Comparison of ENCODE assay signal across 7 cellular contexts in the genomic region with DNA sequence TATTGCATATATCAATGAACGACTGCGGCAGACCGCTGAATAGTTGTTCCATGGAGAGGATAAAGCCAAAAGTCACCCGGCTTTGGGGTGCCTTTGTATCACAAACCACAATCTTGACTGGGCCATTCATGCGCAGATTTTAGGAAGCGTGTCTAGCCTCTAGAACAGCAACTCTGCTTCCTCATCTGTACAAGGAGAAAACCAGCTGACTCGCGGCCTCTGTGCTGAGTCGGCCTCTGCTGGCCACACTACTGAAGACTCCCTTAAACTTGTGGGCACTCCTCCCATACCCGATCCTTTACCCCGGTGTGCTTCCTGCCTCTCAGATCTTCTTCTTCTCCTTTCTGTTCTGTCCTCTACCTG. TPM values are rescaled to one million over a fixed set of nuclear protein-coding genes. Genes with fewer than 3 reads are reported as not detected.
DNase-seq lines count a peak whose midpoint lies in the region; ATAC-seq and TF ChIP-seq lines count a peak whose summit lies in the region.

No MANE protein-coding gene starts in this region.

- H3K36me3 ChIP-seq in breast epithelium = no peaks in the 10 kb centered on the region
- no peaks in the 10 kb centered on the region for H3K36me3 ChIP-seq in kidney epithelial cell (ENCODE audit: control insufficient read depth, insufficient read depth, low read length)

- TF ChIP-seq CTCF in breast epithelium (IDR thresholded peaks at IDR 0.05) = peak in 2 of 3 donors; percentile 17 to 22
- TF ChIP-seq CTCF in kidney epithelial cell (IDR thresholded peaks at IDR 0.05; ENCODE audit: insufficient read depth, low read length, poor library complexity, severe bottlenecking) = peak; percentile 20

- no peaks in the 10 kb centered on the region for H3K4me1 ChIP-seq in breast epithelium

- H3K27me3 ChIP-seq in breast epithelium (no peaks in the 10 kb centered on the region), kidney epithelial cell (ENCODE audit: control insufficient read depth, insufficient read depth, low read length) (peaks cover 8% of the 10 kb centered on the region)

- ATAC-seq in GM18858 (IDR thresholded peaks at IDR 0.05; ENCODE audit: unreplicated experiment) (peak; percentile 43), HG02884 (IDR thresholded peaks at IDR 0.05; ENCODE audit: unreplicated experiment) (peak; percentile 68)

- no peaks in the 10 kb centered on the region for H3K9me3 ChIP-seq in breast epithelium

- no peak overlapping the region for H3K27ac ChIP-seq in breast epithelium

- DNase-seq in SIG-M5 treated with dmso at 0.1 percent for 504 hours (lab: John Stamatoyannopoulos, UW; ENCODE audit: unreplicated experiment) = peak; percentile 82
- DNase-seq in breast epithelium (ENCODE audit: low spot score in 2 of 2) = peak; percentile 55 to 62
- no peak for DNase-seq in kidney epithelial cell (ENCODE audit: low read depth)
- DNase-seq in stimulated activated CD8-positive, alpha-beta memory T cell treated with anti-CD3 and anti-CD28 coated beads, Interleukin-12 subunit alpha, Interleukin-12 subunit beta, amount 100 ng/mL, for 1 hour (ENCODE audit: low read depth) = peak; percentile 45
- no peak for DNase-seq in cerebellar cortex (ENCODE audit: low spot score)

- intact Hi-C loops in breast epithelium (cut with DNase I; ENCODE audit: low total_unique reads) = no loop called here

- TF ChIP-seq POLR2A in breast epithelium (IDR thresholded peaks at IDR 0.05) = no peak

- H3K4me3 ChIP-seq in breast epithelium (peak overlapping the region; percentile 37 to 72 (median 48)), kidney epithelial cell (ENCODE audit: low read depth, low read length) (no peak overlapping the region)

RNA-seq across cellular contexts. Expression of gene DLEC1, which starts 0.9 kb away (rescaled TPM):
- total RNA-seq in breast epithelium = 1 to 10 TPM in 2 of 3 donors, under 1 TPM in 1; 0.98 to 2.0 (median 1.1) TPM
- total RNA-seq in kidney epithelial cell = 0.17 TPM in 1 of 2 replicates, not detected in the other

RNA-seq across cellular contexts. Expression of gene PLCD1, which starts 10.4 kb away (rescaled TPM):
- total RNA-seq in breast epithelium (10 to 100 TPM; 17.0 to 36.2 (median 23.4) TPM), kidney epithelial cell (19.0 and 21.8 TPM in 2 replicates)

RNA-seq across cellular contexts. Expression of gene VILL, which starts 49.3 kb away (rescaled TPM):
- total RNA-seq in breast epithelium (10 to 100 TPM; 11.0 to 17.4 (median 15.4) TPM), kidney epithelial cell (7.8 and 11.6 TPM in 2 replicates)

Comparison
In these comparisons a context has a peak if more than half of its experiments do, and no peak if none do; other contexts are left out.
1. DNase-seq: peak in SIG-M5 treated with dmso at 0.1 percent for 504 hours (single experiment), breast epithelium (2 of 2) and stimulated activated CD8-positive, alpha-beta memory T cell treated with anti-CD3 and anti-CD28 coated beads, Interleukin-12 subunit alpha, Interleukin-12 subunit beta, amount 100 ng/mL, for 1 hour (single experiment); none in kidney epithelial cell (single experiment) and cerebellar cortex (single experiment).